In the genomic region with DNA sequence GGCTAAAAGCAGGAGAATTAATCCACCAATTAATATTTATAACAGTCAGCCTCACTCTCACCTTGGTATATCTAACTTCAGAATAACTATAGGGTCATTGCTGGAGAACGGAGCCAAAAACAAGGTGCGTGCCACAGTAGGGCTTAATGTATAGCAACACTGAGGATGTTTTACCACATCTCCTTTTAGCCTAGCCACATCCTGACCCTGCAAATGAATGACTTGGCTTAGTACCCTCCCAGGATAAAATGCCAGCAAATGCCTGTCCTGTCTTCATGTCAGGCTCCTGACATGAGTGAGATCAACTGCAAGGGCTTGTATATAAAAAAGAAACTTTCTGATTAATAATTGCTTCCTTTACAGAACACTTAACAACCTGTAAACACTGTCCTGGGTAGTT, we compare ENCODE assay signal across 15 cellular contexts. TPM values are rescaled to one million over a fixed set of nuclear protein-coding genes. Genes with fewer than 3 reads are reported as not detected.
DNase-seq lines count a peak whose midpoint lies in the region; ATAC-seq and TF ChIP-seq lines count a peak whose summit lies in the region.
"Had no signal": no experiment of that assay in that cellular context is flagged by ENCODE, and none has a peak within 500 bp of the region (broad histone marks: within the 10 kb centered on the region; RNA-seq: fewer than 3 reads in every experiment).

No MANE protein-coding gene starts in this region.

- no peak overlapping the region for H3K4me3 Mint-ChIP-seq in progenitor cell of endocrine pancreas (ENCODE audit: low read depth)
- H3K4me3 Mint-ChIP-seq: activated B cell treated with CpG ODN at 0.5 μM for 24 hours; B cell; T-helper 1 cell treated with Interleukin-12 subunit alpha and Interleukin-12 subunit beta and Interleukin-4 antibody, amounts not matched to agents 30 μg/mL and 1 μg/mL, for 36 hours had no signal

- no peaks in the 10 kb centered on the region for H3K36me3 Mint-ChIP-seq in progenitor cell of endocrine pancreas (ENCODE audit: insufficient read depth)

- in situ Hi-C loops in KBM-7 (cut with MboI; ENCODE audit: low pct_unique_long_range_greater_than_20kb, low sequenced_read_pairs), result no loop called here

- peaks cover 3% of the 10 kb centered on the region for H3K9me3 Mint-ChIP-seq in progenitor cell of endocrine pancreas (ENCODE audit: low read depth)
- H3K9me3 Mint-ChIP-seq: activated B cell treated with CpG ODN at 0.5 μM for 24 hours; T-helper 1 cell treated with Interleukin-12 subunit alpha and Interleukin-12 subunit beta and Interleukin-4 antibody, amounts not matched to agents 30 μg/mL and 1 μg/mL, for 36 hours had no signal

- H3K4me1 Mint-ChIP-seq in progenitor cell of endocrine pancreas (ENCODE audit: low read depth), result peaks cover 49% of the 10 kb centered on the region

- DNase-seq in KBM-7, result peak; percentile 78
- DNase-seq in renal cortical epithelial cell (ENCODE audit: low read depth), result peak; percentile 26
- DNase-seq in progenitor cell of endocrine pancreas (ENCODE audit: low spot score, unreplicated experiment), result no peak
- no peak for DNase-seq in UCSD-AML1 (lab: John Stamatoyannopoulos, UW; ENCODE audit: unreplicated experiment)
- DNase-seq in NCI-H2171 (lab: John Stamatoyannopoulos, UW), result no peak
- no peak for DNase-seq in superior temporal gyrus (ENCODE audit: extremely low spot score)
- DNase-seq: activated B cell treated with CpG ODN at 0.5 μM for 24 hours; activated gamma-delta T cell; mesenchymal stem cell; stimulated activated CD4-positive, alpha-beta T cell treated with anti-CD3 and anti-CD28 coated beads, Interleukin-4, amount 100 ng/mL, for 1 hour had no signal

- ATAC-seq in GM19025 (IDR thresholded peaks at IDR 0.05; ENCODE audit: low read depth, unreplicated experiment) (peak; percentile 33), GM21786 (IDR thresholded peaks at IDR 0.05; ENCODE audit: unreplicated experiment) (peak; percentile 47)
- ATAC-seq: Right ventricle myocardium inferior had no signal

- no peak for TF ChIP-seq CTCF in progenitor cell of endocrine pancreas (IDR thresholded peaks at IDR 0.05; ENCODE audit: unreplicated experiment)

- peaks cover 3% of the 10 kb centered on the region for H3K27me3 Mint-ChIP-seq in progenitor cell of endocrine pancreas

- no peak overlapping the region for H3K27ac Mint-ChIP-seq in progenitor cell of endocrine pancreas
- H3K27ac Mint-ChIP-seq: activated B cell treated with CpG ODN at 0.5 μM for 24 hours; B cell; T-helper 1 cell treated with Interleukin-12 subunit alpha and Interleukin-12 subunit beta and Interleukin-4 antibody, amounts not matched to agents 30 μg/mL and 1 μg/mL, for 36 hours had no signal

RNA-seq across cellular contexts. Expression of gene CDC42BPA, which starts 2.7 kb away (rescaled TPM):
- total RNA-seq in renal cortical epithelial cell (37.2 and 63.5 TPM in 2 replicates), progenitor cell of endocrine pancreas (32.7 and 35.3 TPM in 2 replicates)

Comparison
In these comparisons a context has a peak if more than half of its experiments do, and no peak if none do; other contexts are left out.
1. DNase-seq: peak in KBM-7 (single experiment) and renal cortical epithelial cell (single experiment); none in progenitor cell of endocrine pancreas (single experiment), UCSD-AML1 (single experiment), NCI-H2171 (single experiment) and superior temporal gyrus (single experiment).